29 cellular contexts compared by ENCODE assay signal in the genomic region with DNA sequence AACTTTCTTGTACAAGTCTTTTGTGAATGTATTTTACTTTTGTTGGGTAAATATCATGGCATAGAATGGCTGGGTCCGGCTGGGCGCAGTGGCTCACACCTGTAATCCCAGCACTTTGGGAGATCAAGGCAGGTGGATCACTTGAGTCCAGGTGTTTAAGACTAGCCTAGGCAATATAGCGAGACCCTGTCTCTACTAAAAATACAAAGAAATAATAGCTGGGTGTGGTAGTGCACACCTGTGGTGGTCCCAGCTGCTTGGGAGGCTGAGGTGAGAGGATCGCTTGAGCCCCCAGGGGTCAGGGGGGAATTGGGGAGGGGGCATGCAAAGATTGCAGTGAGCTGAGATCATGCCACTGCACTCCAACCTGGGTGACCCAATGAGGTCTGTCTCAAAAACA.
"Had no signal": no experiment of that assay in that cellular context is flagged by ENCODE, and none has a peak within 500 bp of the region (broad histone marks: within the 10 kb centered on the region; RNA-seq: fewer than 3 reads in every experiment).

No MANE protein-coding gene starts in this region.

- DNase-seq: activated B cell treated with CpG ODN at 0.5 μM for 24 hours; activated CD4-positive, alpha-beta T cell treated with anti-CD3 and anti-CD28 coated beads for 48 hours; activated CD4-positive, alpha-beta T cell treated with anti-CD3 and anti-CD28 coated beads, Interleukin-2, amount 50 U/mL, for 1 hour; activated CD4-positive, alpha-beta T cell treated with anti-CD3 and anti-CD28 coated beads, Interleukin-2, amount 50 U/mL, for 48 hours; activated CD8-positive, alpha-beta memory T cell treated with anti-CD3 and anti-CD28 coated beads for 24 hours; activated CD8-positive, alpha-beta T cell treated with anti-CD3 and anti-CD28 coated beads for 36 hours; activated effector memory CD4-positive, alpha-beta T cell treated with anti-CD3 and anti-CD28 coated beads, Interleukin-2, amount 50 U/mL, for 16 hours; activated naive CD4-positive, alpha-beta T cell treated with anti-CD3 and anti-CD28 coated beads for 36 hours; activated naive CD8-positive, alpha-beta T cell treated with anti-CD3 and anti-CD28 coated beads for 36 hours; activated naive CD8-positive, alpha-beta T cell treated with anti-CD3 and anti-CD28 coated beads, Interleukin-2, amount 50 U/mL, for 24 hours; activated T-cell treated with anti-CD3 and anti-CD28 coated beads, Interleukin-2, amount 50 U/mL, for 4 hours; adrenal gland; amygdala; aorta; body of pancreas; caudate nucleus; cortex of kidney; effector CD4-positive, alpha-beta T cell; effector memory CD8-positive, alpha-beta T cell; erythroblast; esophagus squamous epithelium; SW 1271; T-cell; T1000; WERI-Rb-1 had no signal

- H3K36me3 ChIP-seq: adrenal gland, esophagus squamous epithelium, WERI-Rb-1 had no signal

- H3K27ac Mint-ChIP-seq: activated B cell treated with CpG ODN at 0.5 μM for 24 hours; activated CD8-positive, alpha-beta T cell treated with anti-CD3 and anti-CD28 coated beads for 36 hours; activated naive CD4-positive, alpha-beta T cell treated with anti-CD3 and anti-CD28 coated beads for 36 hours; activated naive CD4-positive, alpha-beta T cell treated with anti-CD3 and anti-CD28 coated beads, Interleukin-2, amount 50 U/mL, for 24 hours; activated naive CD8-positive, alpha-beta T cell treated with anti-CD3 and anti-CD28 coated beads for 36 hours; activated naive CD8-positive, alpha-beta T cell treated with anti-CD3 and anti-CD28 coated beads, Interleukin-2, amount 50 U/mL, for 24 hours; activated T-helper 2 cell treated with anti-CD3 and anti-CD28 coated beads, Interferon-gamma antibody, Interleukin-2, Interleukin-4, amounts not matched to agents 10 μg/mL and 5 μg/mL and 100 μg/mL, durations not matched to agents 14 hours and 24 hours and 36 hours; effector memory CD8-positive, alpha-beta T cell; T-cell; T-helper 1 cell treated with Interleukin-12 subunit alpha and Interleukin-12 subunit beta and Interleukin-4 antibody, amounts not matched to agents 30 μg/mL and 1 μg/mL, for 36 hours had no signal

- H3K9me3 ChIP-seq: adrenal gland, body of pancreas, esophagus squamous epithelium had no signal

- H3K27me3 ChIP-seq: adrenal gland, body of pancreas, esophagus squamous epithelium had no signal

- H3K4me1 ChIP-seq: adrenal gland, body of pancreas had no signal

- ATAC-seq: activated CD4-positive, CD25-positive, alpha-beta regulatory T cell treated with anti-CD3 and anti-CD28 coated beads, Interleukin-2, amount 50 U/mL, for 24 hours; activated CD8-positive, alpha-beta T cell treated with anti-CD3 and anti-CD28 coated beads for 36 hours; body of pancreas; effector memory CD8-positive, alpha-beta T cell; T-cell had no signal

- H3K36me3 Mint-ChIP-seq: activated naive CD4-positive, alpha-beta T cell treated with anti-CD3 and anti-CD28 coated beads, Interleukin-2, amount 50 U/mL, for 24 hours; activated naive CD8-positive, alpha-beta T cell treated with anti-CD3 and anti-CD28 coated beads for 36 hours; T-cell had no signal

- H3K4me3 ChIP-seq: adrenal gland, body of pancreas, esophagus squamous epithelium had no signal

- H3K4me3 Mint-ChIP-seq: activated B cell treated with CpG ODN at 0.5 μM for 24 hours; activated CD8-positive, alpha-beta T cell treated with anti-CD3 and anti-CD28 coated beads for 36 hours; activated naive CD4-positive, alpha-beta T cell treated with anti-CD3 and anti-CD28 coated beads for 36 hours; activated naive CD4-positive, alpha-beta T cell treated with anti-CD3 and anti-CD28 coated beads, Interleukin-2, amount 50 U/mL, for 24 hours; activated naive CD8-positive, alpha-beta T cell treated with anti-CD3 and anti-CD28 coated beads for 36 hours; activated naive CD8-positive, alpha-beta T cell treated with anti-CD3 and anti-CD28 coated beads, Interleukin-2, amount 50 U/mL, for 24 hours; activated T-cell treated with anti-CD3 and anti-CD28 coated beads, Interleukin-2, amount 50 U/mL, for 4 hours; effector memory CD8-positive, alpha-beta T cell; T-cell; T-helper 1 cell treated with Interleukin-12 subunit alpha and Interleukin-12 subunit beta and Interleukin-4 antibody, amounts not matched to agents 30 μg/mL and 1 μg/mL, for 36 hours had no signal

- H3K27ac ChIP-seq: adrenal gland, body of pancreas, esophagus squamous epithelium, WERI-Rb-1 had no signal

- H3K4me1 Mint-ChIP-seq: activated B cell treated with CpG ODN at 0.5 μM for 24 hours; activated naive CD4-positive, alpha-beta T cell treated with anti-CD3 and anti-CD28 coated beads, Interleukin-2, amount 50 U/mL, for 24 hours; activated naive CD8-positive, alpha-beta T cell treated with anti-CD3 and anti-CD28 coated beads for 36 hours; T-cell had no signal

- H3K9me3 Mint-ChIP-seq: activated B cell treated with CpG ODN at 0.5 μM for 24 hours; activated CD8-positive, alpha-beta T cell treated with anti-CD3 and anti-CD28 coated beads for 36 hours; activated naive CD4-positive, alpha-beta T cell treated with anti-CD3 and anti-CD28 coated beads for 36 hours; activated naive CD4-positive, alpha-beta T cell treated with anti-CD3 and anti-CD28 coated beads, Interleukin-2, amount 50 U/mL, for 24 hours; activated naive CD8-positive, alpha-beta T cell treated with anti-CD3 and anti-CD28 coated beads for 36 hours; activated naive CD8-positive, alpha-beta T cell treated with anti-CD3 and anti-CD28 coated beads, Interleukin-2, amount 50 U/mL, for 24 hours; activated T-cell treated with anti-CD3 and anti-CD28 coated beads, Interleukin-2, amount 50 U/mL, for 4 hours; activated T-helper 2 cell treated with anti-CD3 and anti-CD28 coated beads, Interferon-gamma antibody, Interleukin-2, Interleukin-4, amounts not matched to agents 10 μg/mL and 5 μg/mL and 100 μg/mL, durations not matched to agents 14 hours and 24 hours and 36 hours; effector memory CD8-positive, alpha-beta T cell; T-cell; T-helper 1 cell treated with Interleukin-12 subunit alpha and Interleukin-12 subunit beta and Interleukin-4 antibody, amounts not matched to agents 30 μg/mL and 1 μg/mL, for 36 hours had no signal
